ENCODE assay signal across 8 cellular contexts in the genomic region with DNA sequence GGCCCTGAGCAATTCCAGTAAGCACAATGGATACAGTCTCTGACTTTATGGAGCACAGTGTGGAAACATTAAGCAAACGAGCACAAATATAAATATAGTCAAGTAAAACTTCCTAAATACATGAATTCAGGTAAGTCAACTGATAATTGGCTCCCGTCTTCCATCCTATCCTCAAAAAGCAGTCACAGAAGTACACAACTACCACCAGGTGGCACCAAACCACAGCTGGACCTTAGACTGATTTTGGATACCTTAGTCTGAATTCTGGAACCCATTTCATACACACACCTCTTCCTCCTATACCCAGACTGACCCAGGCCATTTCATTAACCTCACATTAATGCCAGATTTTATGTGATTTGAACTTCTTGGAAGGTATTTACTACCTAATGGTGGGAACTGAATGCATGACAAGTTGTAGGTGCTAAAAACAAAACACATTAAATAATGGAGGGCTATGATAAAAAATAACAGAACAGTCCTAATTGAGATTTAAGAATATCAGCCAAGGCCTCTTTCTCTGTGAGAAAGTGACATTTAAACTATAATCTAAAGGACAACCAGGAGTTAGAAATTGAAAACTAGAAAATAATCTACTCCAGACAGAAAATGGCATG.
DNase-seq lines count a peak whose midpoint lies in the region; ATAC-seq and TF ChIP-seq lines count a peak whose summit lies in the region.

No MANE protein-coding gene starts in this region.

- peak; percentile 82 for ATAC-seq in aorta (ENCODE audit: low FRiP score)

- H3K4me1 ChIP-seq in prostate gland (replicated peaks) (no peaks in the 10 kb centered on the region), aorta (ENCODE audit: control insufficient read depth in 1 of 2, insufficient read depth in 2 of 2, low read length in 2 of 2) (no peaks in the 10 kb centered on the region)

- no peaks in the 10 kb centered on the region for H3K27me3 Mint-ChIP-seq in activated naive CD4-positive, alpha-beta T cell treated with anti-CD3 and anti-CD28 coated beads for 36 hours (ENCODE audit: low read depth)
- H3K27me3 Mint-ChIP-seq in glutamatergic neuron (ENCODE audit: unreplicated experiment), result no peaks in the 10 kb centered on the region

- 4% methylated on average over 2 of the region's 2 CpGs for WGBS in prostate gland
- 2 to 9% methylated on average over 2 of the region's 2 CpGs for WGBS in aorta, 2 donors

- H3K9me3 ChIP-seq in SK-N-MC (ENCODE audit: low read depth, low read length), result no peaks in the 10 kb centered on the region
- H3K9me3 ChIP-seq in prostate gland, result no peaks in the 10 kb centered on the region
- no peaks in the 10 kb centered on the region for H3K9me3 ChIP-seq in aorta (ENCODE audit: control insufficient read depth, low read length)

- no peak overlapping the region for H3K9ac ChIP-seq in SK-N-MC (ENCODE audit: insufficient read length)

- H3K27ac Mint-ChIP-seq in activated naive CD4-positive, alpha-beta T cell treated with anti-CD3 and anti-CD28 coated beads for 36 hours, result no peak overlapping the region
- no peak overlapping the region for H3K27ac Mint-ChIP-seq in glutamatergic neuron (ENCODE audit: unreplicated experiment)

- H3K27me3 ChIP-seq in prostate gland (replicated peaks; ENCODE audit: insufficient read depth), result no peaks in the 10 kb centered on the region
- no peaks in the 10 kb centered on the region for H3K27me3 ChIP-seq in aorta (ENCODE audit: control insufficient read depth in 1 of 2, insufficient read depth in 2 of 2, low read length in 1 of 2)

- TF ChIP-seq POLR2A in NB4 (IDR thresholded peaks at IDR 0.05; ENCODE audit: extremely low read depth, insufficient read length), result no peak
- TF ChIP-seq POLR2A in prostate gland (IDR thresholded peaks at IDR 0.05), result no peak

- DNase-seq in G401 (ENCODE audit: low spot score), result peak; percentile 92
- peak; percentile 75 for DNase-seq in H4 (ENCODE audit: low spot score)
- DNase-seq in NB4 (ENCODE audit: low read depth), result peak; percentile 85
- DNase-seq in SK-N-MC (ENCODE audit: low read depth, low spot score), result peak; percentile 71
- DNase-seq in activated naive CD4-positive, alpha-beta T cell treated with anti-CD3 and anti-CD28 coated beads for 36 hours, result peak; percentile 89
- DNase-seq in glutamatergic neuron, result peak; percentile 70
- peak; percentile 74 for DNase-seq in prostate gland (ENCODE audit: low spot score)
- peak in 1 of 2 donors; percentile 79 for DNase-seq in aorta

- H3K36me3 ChIP-seq in SK-N-MC (ENCODE audit: insufficient read depth, low read length) (no peaks in the 10 kb centered on the region), prostate gland (no peaks in the 10 kb centered on the region), aorta (ENCODE audit: control insufficient read depth in 1 of 2, insufficient read depth in 2 of 2, low read length in 1 of 2) (no peaks in the 10 kb centered on the region)

- TF ChIP-seq CTCF in NB4 (IDR thresholded peaks at IDR 0.05; ENCODE audit: low read depth, low read length) (peak; percentile 77), glutamatergic neuron (IDR thresholded peaks at IDR 0.05; ENCODE audit: partially characterized antibody, unreplicated experiment) (peak; percentile 83), prostate gland (IDR thresholded peaks at IDR 0.05) (peak; percentile 60 to 84 (median 79))

- H3K4me3 Mint-ChIP-seq in activated naive CD4-positive, alpha-beta T cell treated with anti-CD3 and anti-CD28 coated beads for 36 hours, result no peak overlapping the region
- H3K4me3 Mint-ChIP-seq in glutamatergic neuron (ENCODE audit: unreplicated experiment), result no peak overlapping the region

- H3K27ac ChIP-seq in SK-N-MC (no peak overlapping the region; the same call in 1 of the 2 replicates), prostate gland (no peak overlapping the region), aorta (ENCODE audit: low read depth in 1 of 2, low read length in 2 of 2) (no peak overlapping the region)

- H3K4me1 Mint-ChIP-seq in activated naive CD4-positive, alpha-beta T cell treated with anti-CD3 and anti-CD28 coated beads for 36 hours (ENCODE audit: low read depth), result no peaks in the 10 kb centered on the region
- H3K4me1 Mint-ChIP-seq in glutamatergic neuron (ENCODE audit: low read depth, unreplicated experiment), result no peaks in the 10 kb centered on the region

- H3K9me3 Mint-ChIP-seq in activated naive CD4-positive, alpha-beta T cell treated with anti-CD3 and anti-CD28 coated beads for 36 hours, result no peaks in the 10 kb centered on the region
- no peaks in the 10 kb centered on the region for H3K9me3 Mint-ChIP-seq in glutamatergic neuron (ENCODE audit: unreplicated experiment)

- H3K4me3 ChIP-seq in NB4 (ENCODE audit: low read depth, low read length) (no peak overlapping the region), SK-N-MC (no peak overlapping the region), prostate gland (no peak overlapping the region), aorta (ENCODE audit: low read length in 2 of 2) (no peak overlapping the region)

- H3K36me3 Mint-ChIP-seq in activated naive CD4-positive, alpha-beta T cell treated with anti-CD3 and anti-CD28 coated beads for 36 hours (ENCODE audit: low read depth), result no peaks in the 10 kb centered on the region
- no peaks in the 10 kb centered on the region for H3K36me3 Mint-ChIP-seq in glutamatergic neuron (ENCODE audit: unreplicated experiment)

- in situ Hi-C loops in G401 (cut with HindIII; ENCODE audit: low sequenced_read_pairs), result no loop called here

- intact Hi-C loops in activated naive CD4-positive, alpha-beta T cell treated with anti-CD3 and anti-CD28 coated beads for 36 hours (cut with micrococcal nuclease), result loop anchor here (1.0 to 5.0 kb wide), 6 partner anchors 69 to 552 kb away; no protein-coding TSS in a partner anchor
- intact Hi-C loops in prostate gland (cut with DNase I) (loop anchor here (1.0 kb wide), 1 partner anchor 196 kb away; no protein-coding TSS in a partner anchor), aorta (cut with DNase I) (loop anchor here (5.0 kb wide), 2 partner anchors 78 to 198 kb away; a partner anchor contains a TSS)

- CTCF ChIA-PET in activated naive CD4-positive, alpha-beta T cell treated with anti-CD3 and anti-CD28 coated beads for 36 hours (lab: Charles Lee), result interaction anchor here (0.8 to 3.9 kb wide), 12 partner anchors 9 to 398 kb away, joined by 3 to 28 read pairs (median 3); no protein-coding TSS in a partner anchor
